In the genomic region with DNA sequence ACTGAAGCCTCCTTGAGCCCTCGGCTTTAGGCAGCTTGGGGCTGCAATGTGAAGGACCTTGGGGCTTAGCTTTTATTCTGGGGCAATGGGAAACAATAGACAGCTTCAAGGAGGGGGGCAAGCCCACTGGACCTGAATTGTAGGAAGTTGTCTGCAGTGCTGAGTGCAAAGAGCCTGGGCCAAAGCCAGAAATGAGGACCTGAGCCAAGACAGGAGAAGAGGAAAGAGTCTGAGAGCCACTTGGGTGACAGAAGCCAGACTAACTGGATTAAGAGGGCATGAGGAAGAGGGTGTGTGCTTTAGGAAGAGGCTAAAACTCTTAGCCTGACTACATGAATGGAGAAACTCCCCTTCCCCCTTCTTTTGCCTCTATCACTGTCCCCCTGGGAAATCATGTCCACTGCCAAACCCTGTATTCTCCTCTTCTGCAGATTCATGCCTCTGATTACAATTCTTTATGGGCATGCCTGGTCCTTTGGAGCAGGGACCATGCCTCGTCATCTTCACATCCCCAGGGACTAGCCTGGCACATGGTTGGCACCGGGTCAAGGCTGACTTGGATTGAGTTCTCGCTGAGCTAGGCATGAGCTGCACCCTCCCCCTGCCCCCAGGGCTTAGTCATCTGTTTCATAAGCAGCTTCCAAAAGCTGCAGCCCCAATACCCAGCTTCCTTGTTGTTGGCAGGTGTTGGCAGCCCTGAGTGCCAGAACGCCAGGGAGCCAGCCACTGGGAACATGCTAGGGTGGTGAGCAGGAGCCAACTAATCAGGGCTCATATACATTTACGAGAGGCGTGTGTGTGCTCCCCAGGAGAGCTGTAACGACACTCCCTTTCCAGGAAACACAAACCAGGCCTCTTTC, we compare ENCODE assay signal across 8 cellular contexts.
DNase-seq lines count a peak whose midpoint lies in the region; ATAC-seq lines count a peak whose summit lies in the region.
"Had no signal": no experiment of that assay in that cellular context is flagged by ENCODE, and none has a peak within 500 bp of the region (broad histone marks: within the 10 kb centered on the region; RNA-seq: fewer than 3 reads in every experiment).

No MANE protein-coding gene starts in this region.

- DNase-seq in HCEC 1CT (peak; percentile 30), NCI-H446 (lab: John Stamatoyannopoulos, UW) (peak; percentile 87 to 98), midbrain (lab: John Stamatoyannopoulos, UW) (peak; percentile 71)
- no peak for DNase-seq in activated CD8-positive, alpha-beta memory T cell treated with anti-CD3 and anti-CD28 coated beads, Interleukin-2, amount 50 U/mL, for 4 hours

- no peak for ATAC-seq in GM19324 (IDR thresholded peaks at IDR 0.05; ENCODE audit: low FRiP score, unreplicated experiment)
- ATAC-seq in HG03571 (IDR thresholded peaks at IDR 0.05; ENCODE audit: unreplicated experiment): no peak
- ATAC-seq: K562 had no signal

- H3K27ac ChIP-seq in cingulate gyrus (ENCODE audit: low read depth, low read length): peak overlapping the region; percentile 47
